Comparison of ENCODE assay signal across 27 cellular contexts in the genomic region with DNA sequence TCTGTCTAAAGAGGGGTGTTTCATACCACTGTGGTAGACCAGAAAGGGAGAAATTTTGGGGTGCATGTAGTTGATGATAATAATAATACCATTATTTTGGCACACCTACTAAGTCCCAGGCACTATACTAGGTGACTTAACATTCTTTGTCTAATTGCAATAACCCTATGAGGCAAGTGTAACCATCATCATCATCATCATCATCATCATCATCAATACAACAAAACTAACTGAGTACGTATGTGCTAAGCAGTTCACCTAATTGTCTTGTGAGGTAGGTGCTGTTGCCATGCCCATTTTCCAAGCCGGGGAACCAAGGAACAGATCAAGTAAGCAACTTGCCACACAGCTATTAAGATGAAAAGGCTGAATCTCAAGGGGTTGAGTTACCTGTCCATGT. TPM values are rescaled to one million over a fixed set of nuclear protein-coding genes. Genes with fewer than 3 reads are reported as not detected.
"Had no signal": no experiment of that assay in that cellular context is flagged by ENCODE, and none has a peak within 500 bp of the region (broad histone marks: within the 10 kb centered on the region; RNA-seq: fewer than 3 reads in every experiment).

No MANE protein-coding gene starts in this region.

- H3K9me3 Mint-ChIP-seq: activated B cell treated with CpG ODN at 0.5 μM for 24 hours; activated CD8-positive, alpha-beta T cell treated with anti-CD3 and anti-CD28 coated beads for 36 hours; activated T-cell treated with anti-CD3 and anti-CD28 coated beads, Interleukin-2, amount 50 U/mL, for 4 hours; activated T-helper 17 cell treated with anti-CD3 and anti-CD28 coated beads, Interleukin-2, amount 50 U/mL, for 72 hours; central memory CD8-positive, alpha-beta T cell; dendritic cell treated with granulocyte-macrophage colony-stimulating factor and Interleukin-4, amounts not matched to agents 40 ng/mL and 50 ng/mL, for 4 days; endodermal cell; T-helper 2 cell treated with Interferon-gamma antibody and Interleukin-4, amounts not matched to agents 5 μg/mL and 100 μg/mL, for 36 hours had no signal

- H3K4me3 Mint-ChIP-seq: activated B cell treated with CpG ODN at 0.5 μM for 24 hours; activated CD8-positive, alpha-beta T cell treated with anti-CD3 and anti-CD28 coated beads for 36 hours; activated naive CD8-positive, alpha-beta T cell; activated T-cell treated with anti-CD3 and anti-CD28 coated beads, Interleukin-2, amount 50 U/mL, for 4 hours; activated T-helper 17 cell treated with anti-CD3 and anti-CD28 coated beads, Interleukin-2, amount 50 U/mL, for 72 hours; central memory CD8-positive, alpha-beta T cell; dendritic cell treated with granulocyte-macrophage colony-stimulating factor and Interleukin-4, amounts not matched to agents 40 ng/mL and 50 ng/mL, for 4 days; endodermal cell; T-helper 2 cell treated with Interferon-gamma antibody and Interleukin-4, amounts not matched to agents 5 μg/mL and 100 μg/mL, for 36 hours had no signal

- H3K36me3 Mint-ChIP-seq: activated naive CD8-positive, alpha-beta T cell had no signal

- H3K27ac Mint-ChIP-seq: activated B cell treated with CpG ODN at 0.5 μM for 24 hours; activated CD8-positive, alpha-beta T cell treated with anti-CD3 and anti-CD28 coated beads for 36 hours; activated naive CD8-positive, alpha-beta T cell; activated T-helper 17 cell treated with anti-CD3 and anti-CD28 coated beads, Interleukin-2, amount 50 U/mL, for 72 hours; dendritic cell treated with granulocyte-macrophage colony-stimulating factor and Interleukin-4, amounts not matched to agents 40 ng/mL and 50 ng/mL, for 4 days; endodermal cell; T-helper 2 cell treated with Interferon-gamma antibody and Interleukin-4, amounts not matched to agents 5 μg/mL and 100 μg/mL, for 36 hours had no signal

- H3K27ac ChIP-seq: brain microvascular endothelial cell, coronary artery, dorsolateral prefrontal cortex had no signal

- DNase-seq: activated B cell treated with CpG ODN at 0.5 μM for 24 hours; activated CD4-positive, alpha-beta T cell treated with anti-CD3 and anti-CD28 coated beads for 48 hours; activated CD4-positive, alpha-beta T cell treated with anti-CD3 and anti-CD28 coated beads, Interleukin-2, amount 50 U/mL, for 1 hour; activated CD4-positive, alpha-beta T cell treated with anti-CD3 and anti-CD28 coated beads, Interleukin-2, amount 50 U/mL, for 48 hours; activated CD8-positive, alpha-beta memory T cell treated with anti-CD3 and anti-CD28 coated beads for 24 hours; activated CD8-positive, alpha-beta T cell treated with anti-CD3 and anti-CD28 coated beads for 36 hours; activated effector memory CD4-positive, alpha-beta T cell treated with Interleukin-2 at 50 U/mL for 16 hours; activated gamma-delta T cell treated with Interleukin-2 at 50 U/mL for 16 hours; activated naive CD4-positive, alpha-beta T cell treated with anti-CD3 and anti-CD28 coated beads, Interleukin-2, amount 50 U/mL, for 16 hours; activated naive CD4-positive, alpha-beta T cell treated with Interleukin-2 at 50 U/mL for 16 hours; activated T-cell treated with anti-CD3 and anti-CD28 coated beads, Interleukin-2, amount 50 U/mL, for 4 hours; amniotic stem cell; anterior cingulate cortex; brain microvascular endothelial cell; dorsolateral prefrontal cortex; effector memory CD4-positive, alpha-beta T cell; endodermal cell; head of caudate nucleus; hippocampal formation had no signal

- H3K36me3 ChIP-seq: brain microvascular endothelial cell had no signal

- H3K4me1 Mint-ChIP-seq: activated T-helper 17 cell treated with anti-CD3 and anti-CD28 coated beads, Interleukin-2, amount 50 U/mL, for 72 hours had no signal

- H3K4me3 ChIP-seq: coronary artery, dorsolateral prefrontal cortex had no signal

RNA-seq across cellular contexts. Expression of a gene that starts 2.6 kb away (rescaled TPM):
- total RNA-seq: bronchial epithelial cell, esophagus mucosa had no signal
